ENCODE assay signal across 25 cellular contexts in the genomic region with DNA sequence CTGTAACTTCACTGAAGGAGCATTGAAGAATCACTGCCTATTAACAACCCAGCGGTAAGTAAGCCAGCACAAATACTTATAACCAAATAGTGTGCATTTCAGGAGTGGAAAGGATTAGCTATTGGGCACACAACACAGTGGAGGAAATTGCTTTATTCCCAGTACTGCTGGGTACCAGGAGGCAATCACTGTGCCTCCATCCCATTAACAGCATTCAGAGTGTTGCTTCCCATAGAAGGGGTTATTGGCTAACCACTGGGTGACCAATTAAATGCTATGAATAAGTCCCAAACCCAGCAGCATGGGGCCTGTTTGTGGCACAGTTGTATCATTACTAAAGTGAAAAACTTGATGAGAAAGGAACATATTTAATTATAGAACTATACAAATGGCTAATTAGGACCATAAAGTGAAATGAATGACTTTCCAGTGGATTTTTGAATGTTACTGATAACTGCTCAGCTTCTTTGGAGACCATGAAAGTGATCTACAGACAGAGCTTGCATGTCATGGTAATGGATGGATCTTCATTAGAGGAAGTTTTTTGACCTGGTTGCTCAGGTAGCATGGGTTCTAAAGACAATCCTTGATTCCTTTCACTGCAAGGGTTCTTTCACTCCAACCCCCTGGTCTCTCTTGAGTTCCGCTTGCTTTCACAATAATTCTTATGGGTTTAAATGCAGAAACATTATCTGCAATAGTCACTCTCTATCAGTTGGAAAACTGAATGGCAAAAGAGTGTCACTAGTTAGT.
"Had no signal": no experiment of that assay in that cellular context is flagged by ENCODE, and none has a peak within 500 bp of the region (broad histone marks: within the 10 kb centered on the region; RNA-seq: fewer than 3 reads in every experiment).

No MANE protein-coding gene starts in this region.

- DNase-seq: activated B cell treated with CpG ODN at 0.5 μM for 24 hours; activated CD4-positive, alpha-beta T cell treated with anti-CD3 and anti-CD28 coated beads, Interleukin-2, amount 50 U/mL, for 1 hour; activated CD8-positive, alpha-beta memory T cell treated with anti-CD3 and anti-CD28 coated beads, Interleukin-2, amount 10 ng/mL, durations not matched to agents 7 days and 5 days; activated CD8-positive, alpha-beta T cell treated with anti-CD3 and anti-CD28 coated beads, Interleukin-2, amount 10 ng/mL, durations not matched to agents 7 days and 5 days; activated effector memory CD4-positive, alpha-beta T cell treated with Interleukin-2 at 50 U/mL for 16 hours; activated naive CD4-positive, alpha-beta T cell treated with Interleukin-2 at 50 U/mL for 16 hours; activated T-cell treated with anti-CD3 and anti-CD28 coated beads for 4 hours; anterior cingulate cortex; cortex of kidney; effector memory CD8-positive, alpha-beta T cell; head of caudate nucleus; hippocampal formation; left lung; lower lobe of right lung; mesenchymal stem cell; nephron progenitor cell; nucleus accumbens; pancreas; retina; stimulated activated CD4-positive, alpha-beta T cell treated with anti-CD3 and anti-CD28 coated beads, Interleukin-12 subunit alpha, Interleukin-12 subunit beta, amount 100 ng/mL, for 4 hours; stimulated activated CD4-positive, alpha-beta T cell treated with anti-CD3 and anti-CD28 coated beads, Interleukin-4, amount 100 ng/mL, for 1 hour; T-helper 2 cell; uterus had no signal

- H3K27me3 ChIP-seq: left lung, pancreas, uterus had no signal

- H3K9me3 ChIP-seq: lower lobe of right lung, pancreas, prostate gland, uterus had no signal

- H3K4me3 ChIP-seq: left lung, lower lobe of right lung, pancreas, prostate gland, skin epidermis, uterus had no signal

- H3K36me3 ChIP-seq: left lung, lower lobe of right lung, pancreas, prostate gland, uterus had no signal

- H3K27ac ChIP-seq: left lung, lower lobe of right lung, pancreas, prostate gland, skin epidermis, uterus had no signal

- H3K4me1 ChIP-seq: left lung, lower lobe of right lung, pancreas, prostate gland, uterus had no signal
